In the genomic region with DNA sequence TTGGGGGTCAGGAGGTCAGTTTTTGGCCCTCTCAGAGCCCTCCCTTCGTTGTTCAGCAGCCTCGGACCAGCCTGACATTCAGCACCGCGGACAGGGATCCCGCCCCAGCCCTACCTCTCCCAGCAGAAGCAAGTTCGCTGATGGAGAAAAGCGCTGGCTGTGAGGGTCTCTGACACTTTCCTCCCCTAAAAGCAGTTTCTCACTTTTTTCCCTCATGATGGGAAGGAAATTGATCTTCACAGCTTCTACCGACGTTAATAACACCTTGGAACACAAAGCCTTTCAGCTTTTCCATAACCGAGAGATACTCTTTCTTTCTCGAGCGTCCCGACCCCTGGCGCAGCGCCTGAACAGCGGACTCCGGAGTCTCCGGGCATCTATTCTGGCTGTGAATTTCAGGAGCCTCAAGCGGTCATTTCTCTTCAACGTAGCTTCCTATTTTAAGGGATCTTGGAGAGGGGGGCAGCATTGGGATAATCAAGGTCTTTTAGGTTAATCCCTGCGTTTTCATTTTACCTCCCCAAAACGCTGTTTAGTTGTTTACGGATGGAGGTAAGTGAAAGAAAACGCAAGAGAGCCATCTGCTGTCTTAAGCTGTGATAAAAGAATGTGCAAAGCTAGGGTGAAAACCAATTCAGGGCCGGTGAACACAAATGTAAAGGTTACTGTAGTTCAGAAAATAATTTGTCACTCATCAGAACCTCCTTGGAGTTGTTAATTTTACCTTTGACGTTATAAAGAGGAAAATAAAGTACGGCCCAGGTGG, we compare ENCODE assay signal across 10 cellular contexts.
DNase-seq lines count a peak whose midpoint lies in the region; ATAC-seq and TF ChIP-seq lines count a peak whose summit lies in the region.
"Had no signal": no experiment of that assay in that cellular context is flagged by ENCODE, and none has a peak within 500 bp of the region (broad histone marks: within the 10 kb centered on the region; RNA-seq: fewer than 3 reads in every experiment).

No MANE protein-coding gene starts in this region.

- H3K27me3 ChIP-seq in SJCRH30 (no peaks in the 10 kb centered on the region), smooth muscle cell (ENCODE audit: low read depth) (peaks cover 76% of the 10 kb centered on the region)
- H3K27me3 ChIP-seq in effector memory CD4-positive, alpha-beta T cell (replicated peaks; ENCODE audit: control insufficient read depth, insufficient read depth, low read length, poor library complexity, severe bottlenecking), result peaks cover 22% of the 10 kb centered on the region

- no peaks in the 10 kb centered on the region for H3F3A ChIP-seq in smooth muscle cell (ENCODE audit: low read depth)

- H3K36me3 ChIP-seq in SJCRH30 (no peaks in the 10 kb centered on the region), smooth muscle cell (ENCODE audit: low read depth) (no peaks in the 10 kb centered on the region)
- no peaks in the 10 kb centered on the region for H3K36me3 ChIP-seq in effector memory CD4-positive, alpha-beta T cell (ENCODE audit: control insufficient read depth, insufficient read depth, low read length)

- H3K9ac ChIP-seq in smooth muscle cell (ENCODE audit: low read depth), result no peak overlapping the region

- intact Hi-C loops in left ventricle myocardium superior (cut with micrococcal nuclease), result loop anchor here (10.0 kb wide), 1 partner anchor 125 kb away; no protein-coding TSS in a partner anchor

- H3K27ac ChIP-seq in SJCRH30 (no peak overlapping the region), smooth muscle cell (ENCODE audit: low read depth) (no peak overlapping the region)
- H3K27ac ChIP-seq in effector memory CD4-positive, alpha-beta T cell (ENCODE audit: insufficient read depth, low read length, poor library complexity, severe bottlenecking), result no peak overlapping the region

- H3K9me3 ChIP-seq in SJCRH30 (replicated peaks) (no peaks in the 10 kb centered on the region), smooth muscle cell (replicated peaks; ENCODE audit: low read depth) (no peaks in the 10 kb centered on the region)
- no peaks in the 10 kb centered on the region for H3K9me3 ChIP-seq in effector memory CD4-positive, alpha-beta T cell (ENCODE audit: control insufficient read depth, low read length)

- 8% methylated on average over 27 of the region's 27 CpGs for WGBS in smooth muscle cell (ENCODE audit: low lambda C conversion rate)

- no peaks in the 10 kb centered on the region for H3K79me2 ChIP-seq in smooth muscle cell (ENCODE audit: low read depth)

- H3K4me2 ChIP-seq in smooth muscle cell, result peak overlapping the region; percentile 82

- H3K4me3 ChIP-seq in SJCRH30 (no peak overlapping the region), smooth muscle cell (peak overlapping the region; percentile 33)
- H3K4me3 ChIP-seq in effector memory CD4-positive, alpha-beta T cell (ENCODE audit: insufficient read depth, low read depth, low read length, poor library complexity, severe bottlenecking), result no peak overlapping the region

- ATAC-seq in left ventricle myocardium superior (peak; percentile 59), HG03460 (IDR thresholded peaks at IDR 0.05; ENCODE audit: unreplicated experiment) (no peak)
- ATAC-seq: activated T-cell treated with anti-CD3 and anti-CD28 coated beads, Interleukin-2, amount 50 U/mL, for 4 hours; stimulated activated naive CD8-positive, alpha-beta T cell treated with anti-CD3 and anti-CD28 coated beads, Interleukin-15, Interleukin-2, amounts not matched to agents 100 U/mL and 50 U/mL, for 24 hours had no signal

- peak; percentile 23 for DNase-seq in NCI-H2227 (lab: John Stamatoyannopoulos, UW; ENCODE audit: unreplicated experiment)
- no peak for DNase-seq in NCI-H2227 treated with DMSO at 0.1 percent for 48 hours (lab: John Stamatoyannopoulos, UW)
- peak; percentile 24 to 38 for DNase-seq in SJCRH30
- peak; percentile 53 for DNase-seq in left ventricle myocardium superior
- peak; percentile 13 for DNase-seq in smooth muscle cell (lab: John Stamatoyannopoulos, UW; ENCODE audit: unreplicated experiment)
- no peak for DNase-seq in activated T-cell treated with anti-CD3 and anti-CD28 coated beads for 4 hours
- no peak for DNase-seq in effector memory CD4-positive, alpha-beta T cell
- DNase-seq: activated T-cell treated with anti-CD3 and anti-CD28 coated beads, Interleukin-2, amount 50 U/mL, for 4 hours; stimulated activated naive CD8-positive, alpha-beta T cell treated with anti-CD3 and anti-CD28 coated beads, Interleukin-15, Interleukin-2, amounts not matched to agents 100 U/mL and 50 U/mL, for 24 hours had no signal

- H3K4me1 ChIP-seq in SJCRH30, result no peaks in the 10 kb centered on the region
- H3K4me1 ChIP-seq in smooth muscle cell (ENCODE audit: low read depth), result peaks cover 8% of the 10 kb centered on the region
- H3K4me1 ChIP-seq in effector memory CD4-positive, alpha-beta T cell (ENCODE audit: control insufficient read depth, insufficient read depth, low read length, poor library complexity, severe bottlenecking), result no peaks in the 10 kb centered on the region

- H2AFZ ChIP-seq in smooth muscle cell (ENCODE audit: low read depth), result no peak overlapping the region

- no peaks in the 10 kb centered on the region for H4K20me1 ChIP-seq in smooth muscle cell (ENCODE audit: low read depth)

- TF ChIP-seq CTCF in smooth muscle cell (IDR thresholded peaks at IDR 0.05; ENCODE audit: borderline replicate concordance, insufficient read depth, poor library complexity, severe bottlenecking), result no peak

Comparison
In these comparisons a context has a peak if more than half of its experiments do, and no peak if none do; other contexts are left out.
1. DNase-seq: peak in NCI-H2227 (single experiment), SJCRH30 (2 of 2), left ventricle myocardium superior (single experiment) and smooth muscle cell (single experiment); none in NCI-H2227 treated with DMSO at 0.1 percent for 48 hours (single experiment), activated T-cell treated with anti-CD3 and anti-CD28 coated beads for 4 hours (single experiment) and effector memory CD4-positive, alpha-beta T cell (0 of 3).